Comparison of ENCODE assay signal across 1 cellular context in the genomic region with DNA sequence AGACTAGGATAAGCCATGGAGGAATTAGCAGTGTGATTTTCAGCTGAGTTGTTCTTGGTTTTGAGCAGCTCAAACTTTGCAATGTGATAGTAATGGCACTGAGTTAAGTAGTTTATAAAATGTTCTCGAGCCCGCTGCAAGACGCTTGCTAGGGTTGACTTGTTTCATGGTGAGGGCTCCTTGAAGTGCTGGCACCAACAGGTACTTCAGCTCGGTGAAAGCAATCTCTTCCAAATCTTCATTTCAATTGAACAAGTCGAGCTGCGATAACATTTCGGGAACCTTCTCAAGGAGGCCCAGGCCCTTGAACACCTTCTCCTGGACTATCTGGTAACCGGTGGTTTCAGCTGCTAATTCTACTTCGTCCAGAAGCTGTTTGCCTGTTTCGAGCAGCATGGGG.
TF ChIP-seq lines count a peak whose summit lies in the region.

No MANE protein-coding gene starts in this region.

TF ChIP-seq in K562, 482 proteins besides CTCF, POLR2A, EP300 and RAD21 (continued from another document):
- TF ChIP-seq, protein P1, sequence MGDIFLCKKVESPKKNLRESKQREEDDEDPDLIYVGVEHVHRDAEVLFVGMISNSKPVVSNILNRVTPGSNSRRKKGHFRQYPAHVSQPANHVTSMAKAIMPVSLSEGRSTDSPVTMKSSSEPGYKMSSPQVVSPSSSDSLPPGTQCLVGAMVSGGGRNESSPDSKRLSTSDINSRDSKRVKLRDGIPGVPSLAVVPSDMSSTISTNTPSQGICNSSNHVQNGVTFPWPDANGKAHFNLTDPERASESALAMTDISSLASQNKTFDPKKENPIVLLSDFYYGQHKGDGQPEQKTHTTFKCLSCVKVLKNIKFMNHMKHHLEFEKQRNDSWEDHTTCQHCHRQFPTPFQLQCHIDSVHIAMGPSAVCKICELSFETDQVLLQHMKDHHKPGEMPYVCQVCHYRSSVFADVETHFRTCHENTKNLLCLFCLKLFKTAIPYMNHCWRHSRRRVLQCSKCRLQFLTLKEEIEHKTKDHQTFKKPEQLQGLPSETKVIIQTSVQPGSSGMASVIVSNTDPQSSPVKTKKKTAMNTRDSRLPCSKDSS (IDR thresholded peaks at IDR 0.05; ENCODE audit: low read depth, partially characterized antibody) = no peak
- TF ChIP-seq ATF7 (IDR thresholded peaks at IDR 0.05) (no peak), MYC (IDR thresholded peaks at IDR 0.05; ENCODE audit: low read depth, low read length) (no peak), MYC (CRISPR knock-in tag; IDR thresholded peaks at IDR 0.05; ENCODE audit: borderline replicate concordance, low read depth) (no peak), SMAD4 (CRISPR knock-in tag; conservative IDR thresholded peaks at IDR 0.05) (no peak), ZNF3 (CRISPR knock-in tag; IDR thresholded peaks at IDR 0.05) (no peak)
